ENCODE assay signal across 11 cellular contexts in genomic region chr10:117684673-117685211, GRCh38.
DNase-seq lines count a peak whose midpoint lies in the region; ATAC-seq, FAIRE-seq and TF ChIP-seq lines count a peak whose summit lies in the region.
"Had no signal": no experiment of that assay in that cellular context is flagged by ENCODE, and none has a peak within 500 bp of the region (broad histone marks: within the 10 kb centered on the region; RNA-seq: fewer than 3 reads in every experiment).

No MANE protein-coding gene starts in this region.

- peak; percentile 31 for DNase-seq in GM10248 (ENCODE audit: extremely low spot score)
- DNase-seq in NCI-H69 (lab: John Stamatoyannopoulos, UW): peak; percentile 84
- DNase-seq in heart left ventricle: peak in 4 of 5 donors; percentile 18 to 46 (median 28)
- DNase-seq in small intestine: peak; percentile 24
- DNase-seq in stimulated activated naive CD4-positive, alpha-beta T cell (lab: John Stamatoyannopoulos, UW): no peak
- no peak for DNase-seq in GOT3 (lab: John Stamatoyannopoulos, UW)
- DNase-seq in smooth muscle cell (lab: John Stamatoyannopoulos, UW; ENCODE audit: unreplicated experiment): no peak
- DNase-seq: activated naive CD4-positive, alpha-beta T cell treated with anti-CD3 and anti-CD28 coated beads, Interleukin-2, amount 50 U/mL, for 16 hours; GF-D8 had no signal

- no peak overlapping the region for H2AFZ ChIP-seq in smooth muscle cell (ENCODE audit: low read depth)

- H3K4me1 ChIP-seq in heart left ventricle: peaks cover 0 to 5% (median 0%) of the 10 kb centered on the region in 12 donors
- H3K4me1 ChIP-seq in small intestine (ENCODE audit: control insufficient read depth in 2 of 2, insufficient read depth in 1 of 2, low read depth in 1 of 2, low read length in 1 of 2): no peaks in the 10 kb centered on the region
- H3K4me1 ChIP-seq in smooth muscle cell (ENCODE audit: low read depth): peaks cover 1% of the 10 kb centered on the region

- TF ChIP-seq CTCF in GM10248 (IDR thresholded peaks at IDR 0.05; ENCODE audit: control extremely low read depth, extremely low read depth, low read depth, missing control alignments) (peak; percentile 30), heart left ventricle (IDR thresholded peaks at IDR 0.05) (peak in 3 of 12 donors; percentile 6 to 23 (median 19)), smooth muscle cell (IDR thresholded peaks at IDR 0.05; ENCODE audit: borderline replicate concordance, insufficient read depth, poor library complexity, severe bottlenecking) (no peak)

- POLR2A ChIA-PET in GM10248 (lab: Yijun Ruan, JAX): no interaction called here

- H3K4me2 ChIP-seq in smooth muscle cell: no peak overlapping the region

- no peak overlapping the region for H3K9ac ChIP-seq in smooth muscle cell (ENCODE audit: low read depth)

- H3K4me3 ChIP-seq in heart left ventricle: no peak overlapping the region
- H3K4me3 ChIP-seq in small intestine (ENCODE audit: low read depth in 1 of 2, low read length in 2 of 2): no peak overlapping the region
- no peak overlapping the region for H3K4me3 ChIP-seq in smooth muscle cell

- ATAC-seq in heart left ventricle (peak in 3 of 4 donors; percentile 45 to 58 (median 45)), GM18502 (IDR thresholded peaks at IDR 0.05; ENCODE audit: poor library complexity, unreplicated experiment) (no peak)

- intact Hi-C loops in heart left ventricle (cut with DNase I): no loop called here

- CTCF ChIA-PET in GM10248 (lab: Yijun Ruan, JAX): interaction anchor here (1.7 kb wide), 1 partner anchor 147 kb away, joined by 7 read pairs; no protein-coding TSS in a partner anchor

- no peak for FAIRE-seq in small intestine (lab: Jason Lieb, UNC)
- FAIRE-seq: HTR-8/SVneo had no signal

- H4K20me1 ChIP-seq in smooth muscle cell (ENCODE audit: low read depth): no peaks in the 10 kb centered on the region

- no peaks in the 10 kb centered on the region for H3F3A ChIP-seq in smooth muscle cell (ENCODE audit: low read depth)

- H3K9me3 ChIP-seq in heart left ventricle (no peaks in the 10 kb centered on the region), small intestine (ENCODE audit: control insufficient read depth, low read depth) (no peaks in the 10 kb centered on the region), smooth muscle cell (replicated peaks; ENCODE audit: low read depth) (no peaks in the 10 kb centered on the region)

- no peak for TF ChIP-seq POLR2A in heart left ventricle (IDR thresholded peaks at IDR 0.05)

- H3K79me2 ChIP-seq in smooth muscle cell (ENCODE audit: low read depth): no peaks in the 10 kb centered on the region

- 17 to 35% (median 28%) methylated on average over 7 to 16 of the region's 16 CpGs for WGBS in heart left ventricle, 4 donors
- 6 to 33% (median 19%) methylated on average over 14 to 16 of the region's 16 CpGs for WGBS in small intestine, 3 donors
- 78% methylated on average over 12 of the region's 16 CpGs for WGBS in smooth muscle cell (ENCODE audit: low lambda C conversion rate)

- H3K27ac ChIP-seq in heart left ventricle (no peak overlapping the region), small intestine (ENCODE audit: low read depth in 1 of 2, low read length in 1 of 2) (no peak overlapping the region), smooth muscle cell (ENCODE audit: low read depth) (no peak overlapping the region)

- no peaks in the 10 kb centered on the region for H3K36me3 ChIP-seq in heart left ventricle
- H3K36me3 ChIP-seq in small intestine (ENCODE audit: control insufficient read depth in 2 of 2, insufficient read depth in 2 of 2, low read length in 2 of 2): no peaks in the 10 kb centered on the region
- no peaks in the 10 kb centered on the region for H3K36me3 ChIP-seq in smooth muscle cell (ENCODE audit: low read depth)

- H3K27me3 ChIP-seq in heart left ventricle: peaks cover 0 to 31% (median 4%) of the 10 kb centered on the region in 9 donors
- H3K27me3 ChIP-seq in small intestine (ENCODE audit: control insufficient read depth in 2 of 2, insufficient read depth in 2 of 2, low read length in 2 of 2): no peaks in the 10 kb centered on the region
- peaks cover 55% of the 10 kb centered on the region for H3K27me3 ChIP-seq in smooth muscle cell (ENCODE audit: low read depth)

Comparison
In these comparisons a context has a peak if more than half of its experiments do, and no peak if none do; other contexts are left out.
1. DNase-seq: peak in GM10248 (single experiment), NCI-H69 (single experiment), heart left ventricle (4 of 5) and small intestine (single experiment); none in stimulated activated naive CD4-positive, alpha-beta T cell (0 of 6), GOT3 (single experiment) and smooth muscle cell (single experiment).